Comparison of ENCODE assay signal across 12 cellular contexts in genomic region chr7:155660758-155661093, GRCh38. TPM values are rescaled to one million over a fixed set of nuclear protein-coding genes. Genes with fewer than 3 reads are reported as not detected.
DNase-seq lines count a peak whose midpoint lies in the region; ATAC-seq and TF ChIP-seq lines count a peak whose summit lies in the region.
"Had no signal": no experiment of that assay in that cellular context is flagged by ENCODE, and none has a peak within 500 bp of the region (broad histone marks: within the 10 kb centered on the region; RNA-seq: fewer than 3 reads in every experiment).

No MANE protein-coding gene starts in this region.

- H3K4me3 ChIP-seq in ovary, result no peak overlapping the region
- H3K4me3 ChIP-seq: GM23248, lung had no signal

- CTCF ChIA-PET in WTC11 (lab: Charles Lee), result no interaction called here

- peaks cover 10% of the 10 kb centered on the region for H3K36me3 Mint-ChIP-seq in WTC11

- in situ Hi-C loops in GM13976 (cut with MboI; ENCODE audit: low sequenced_read_pairs, unreplicated experiment), result no loop called here

- H3K4me1 Mint-ChIP-seq in WTC11, result peaks cover 22% of the 10 kb centered on the region

- intact Hi-C loops in ovary (cut with DNase I), result no loop called here

- POLR2A ChIA-PET in WTC11 (lab: Charles Lee), result no interaction called here

- no peak overlapping the region; the same call in none of the 2 replicates for H3K27ac Mint-ChIP-seq in WTC11

- DNase-seq in GM13976 (ENCODE audit: low spot score), result peak; percentile 63
- DNase-seq in SK-N-DZ (ENCODE audit: low spot score), result no peak
- no peak for DNase-seq in islet precursor cell
- DNase-seq in WTC11 (ENCODE audit: low spot score), result no peak
- no peak for DNase-seq in ovary
- DNase-seq: activated CD4-positive, alpha-beta T cell treated with anti-CD3 and anti-CD28 coated beads for 48 hours; GM23248; NCI-H1092 had no signal

- no peaks in the 10 kb centered on the region for H3K36me3 ChIP-seq in ovary

- ATAC-seq in GM19043 (IDR thresholded peaks at IDR 0.05; ENCODE audit: low read depth, unreplicated experiment), result peak; percentile 62
- peak; percentile 55 for ATAC-seq in HG02763 (IDR thresholded peaks at IDR 0.05; ENCODE audit: unreplicated experiment)
- peak; percentile 51 for ATAC-seq in HG03565 (IDR thresholded peaks at IDR 0.05; ENCODE audit: unreplicated experiment)
- ATAC-seq in WTC11, result no peak

- H3K4me1 ChIP-seq in ovary (ENCODE audit: insufficient read depth), result peaks cover 14% of the 10 kb centered on the region

- WGBS in ovary, 3 donors, result 87 to 96% (median 90%) methylated on average over 1 of the region's 1 CpG

- no peaks in the 10 kb centered on the region for H3K9me3 ChIP-seq in ovary

- H3K9me3 Mint-ChIP-seq in WTC11, result peaks cover 10% of the 10 kb centered on the region

- TF ChIP-seq CTCF in GM13976 (IDR thresholded peaks at IDR 0.05; ENCODE audit: borderline replicate concordance, control extremely low read depth, extremely low read depth, insufficient read depth, missing control alignments) (no peak), WTC11 (IDR thresholded peaks at IDR 0.05) (no peak), ovary (IDR thresholded peaks at IDR 0.05) (no peak)

- no peak for TF ChIP-seq EP300 in ovary (IDR thresholded peaks at IDR 0.05)

- no peak overlapping the region for H3K27ac ChIP-seq in ovary
- H3K27ac ChIP-seq: GM23248 had no signal

- no peak overlapping the region for H3K4me3 Mint-ChIP-seq in WTC11

- no peaks in the 10 kb centered on the region for H3K27me3 Mint-ChIP-seq in WTC11 (ENCODE audit: low read depth)

- H3K27me3 ChIP-seq in ovary, result no peaks in the 10 kb centered on the region

- no peak for TF ChIP-seq POLR2A in ovary (IDR thresholded peaks at IDR 0.05)

TF ChIP-seq in WTC11, 78 proteins besides CTCF, POLR2A, EP300 and RAD21 (continues in another document):
- TF ChIP-seq HMGA2 (CRISPR knock-in tag; IDR thresholded peaks at IDR 0.05) (no peak), TEAD4 (CRISPR knock-in tag; IDR thresholded peaks at IDR 0.05) (no peak), CDX4 (CRISPR knock-in tag; IDR thresholded peaks at IDR 0.05; ENCODE audit: borderline replicate concordance) (no peak), ZNF317 (CRISPR knock-in tag; IDR thresholded peaks at IDR 0.05; ENCODE audit: borderline replicate concordance, low read depth) (no peak), USF2 (CRISPR knock-in tag; IDR thresholded peaks at IDR 0.05) (no peak), USF1 (CRISPR knock-in tag; IDR thresholded peaks at IDR 0.05) (no peak), ZNF138 (CRISPR knock-in tag; conservative IDR thresholded peaks at IDR 0.05) (no peak), CBFB (CRISPR knock-in tag; IDR thresholded peaks at IDR 0.05; ENCODE audit: low read depth) (no peak), NFE2L1 (CRISPR knock-in tag; IDR thresholded peaks at IDR 0.05) (no peak), PREB (CRISPR knock-in tag; IDR thresholded peaks at IDR 0.05; ENCODE audit: borderline replicate concordance) (no peak), ARID4B (CRISPR knock-in tag; IDR thresholded peaks at IDR 0.05; ENCODE audit: borderline replicate concordance) (no peak), ZMAT4 (CRISPR knock-in tag; IDR thresholded peaks at IDR 0.05) (no peak), MLX (CRISPR knock-in tag; IDR thresholded peaks at IDR 0.05) (no peak), ZBTB21 (CRISPR knock-in tag; IDR thresholded peaks at IDR 0.05; ENCODE audit: borderline replicate concordance) (no peak), FOXP4 (CRISPR knock-in tag; IDR thresholded peaks at IDR 0.05) (no peak)

RNA-seq across cellular contexts. Expression of gene RBM33, which starts 16.3 kb away (rescaled TPM):
- 18.6 and 21.3 TPM in 2 replicates for polyA plus RNA-seq in SK-N-DZ (2014; cell fraction: cytosol; rRNA removed)
- 39.5 and 67.1 TPM in 2 replicates for polyA plus RNA-seq in SK-N-DZ (2014; cell fraction: nucleus; rRNA removed)
- total RNA-seq in WTC11 (2021) (77.1 to 81.8 TPM (median 77.9 TPM) in 3 replicates), ovary (10 to 100 TPM; 27.0 to 62.0 (median 52.1) TPM)
- 10 to 100 TPM; 19.8 to 22.0 TPM for polyA plus RNA-seq in ovary
